ENCODE assay signal across 1 cellular context in the genomic region with DNA sequence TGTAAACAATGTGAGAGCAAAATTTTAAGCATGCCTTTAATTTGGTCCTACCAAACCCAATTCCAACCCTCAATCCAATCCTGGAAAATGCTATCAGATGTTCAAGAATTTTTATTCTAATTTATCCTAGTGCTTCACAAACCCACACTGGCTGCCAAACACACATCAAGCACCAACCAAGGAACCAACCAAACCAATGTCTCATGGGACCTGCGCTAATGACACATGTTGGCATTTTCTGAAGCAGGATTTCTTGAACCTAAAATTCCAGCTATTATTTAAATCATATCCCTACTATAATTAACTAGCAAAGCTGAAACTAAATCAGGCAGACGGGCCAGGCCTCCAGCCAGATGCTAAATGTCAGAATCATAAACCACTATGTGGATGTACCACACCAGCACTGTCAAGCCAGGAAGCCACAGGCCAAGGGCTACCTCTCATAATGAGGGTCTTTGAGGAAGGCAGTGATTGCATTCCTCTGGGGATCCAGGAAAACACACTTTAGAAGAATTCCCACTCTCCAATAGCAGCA.
TF ChIP-seq lines count a peak whose summit lies in the region.

No MANE protein-coding gene starts in this region.

TF ChIP-seq in H1, 55 proteins besides CTCF, POLR2A, EP300 and RAD21:
- no peak for TF ChIP-seq FOSL1 (IDR thresholded peaks at IDR 0.05; ENCODE audit: insufficient read depth, low read depth, low read length)
- no peak for TF ChIP-seq SUZ12 (IDR thresholded peaks at IDR 0.05; ENCODE audit: low read length)
- TF ChIP-seq TCF12 (IDR thresholded peaks at IDR 0.05; ENCODE audit: low read depth, low read length), result no peak
- TF ChIP-seq SAP30 (IDR thresholded peaks at IDR 0.05; ENCODE audit: insufficient read depth, insufficient replicate concordance, low read length), result no peak
- TF ChIP-seq MAFK (IDR thresholded peaks at IDR 0.05; ENCODE audit: low read depth, low read length), result no peak
- no peak for TF ChIP-seq RNF2 (IDR thresholded peaks at IDR 0.05; ENCODE audit: borderline replicate concordance, low read depth, low read length, missing control alignments, poor library complexity, severe bottlenecking)
- TF ChIP-seq, protein P1, sequence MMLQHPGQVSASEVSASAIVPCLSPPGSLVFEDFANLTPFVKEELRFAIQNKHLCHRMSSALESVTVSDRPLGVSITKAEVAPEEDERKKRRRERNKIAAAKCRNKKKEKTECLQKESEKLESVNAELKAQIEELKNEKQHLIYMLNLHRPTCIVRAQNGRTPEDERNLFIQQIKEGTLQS (IDR thresholded peaks at IDR 0.05; ENCODE audit: insufficient read depth, low read depth, low read length), result no peak
- no peak for TF ChIP-seq BACH1 (IDR thresholded peaks at IDR 0.05; ENCODE audit: low read length)
- TF ChIP-seq NANOG (IDR thresholded peaks at IDR 0.05; ENCODE audit: insufficient read depth, low read depth, low read length, poor library complexity, severe bottlenecking), result no peak
- no peak for TF ChIP-seq TAF1 (IDR thresholded peaks at IDR 0.05; ENCODE audit: low read depth, low read length)
- TF ChIP-seq EGR1 (IDR thresholded peaks at IDR 0.05; ENCODE audit: borderline replicate concordance, low read depth, low read length), result no peak
- TF ChIP-seq CBX5 (IDR thresholded peaks at IDR 0.05; ENCODE audit: low read depth, low read length), result no peak
TF ChIP-seq in H1: peak in this region for 0.
